Comparison of ENCODE assay signal across 25 cellular contexts in the genomic region with DNA sequence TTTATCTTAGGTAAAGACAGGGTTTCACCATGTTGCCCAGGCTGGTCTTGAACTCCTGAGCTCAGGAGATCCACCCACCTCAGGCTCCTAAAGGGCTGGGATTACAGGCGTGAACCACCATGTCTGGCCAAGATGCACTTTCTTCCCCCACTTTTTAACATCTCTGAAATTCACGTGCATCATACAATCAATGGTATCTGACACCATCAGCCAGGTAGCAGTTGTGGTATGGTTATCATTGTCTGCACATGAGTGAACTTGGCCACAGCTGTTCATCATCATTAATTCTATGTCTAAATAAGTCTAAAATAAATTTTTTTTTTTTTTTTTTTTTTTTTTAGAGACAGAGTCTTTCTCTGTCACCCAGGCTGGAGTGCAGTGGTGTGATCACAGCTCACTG.
"Had no signal": no experiment of that assay in that cellular context is flagged by ENCODE, and none has a peak within 500 bp of the region (broad histone marks: within the 10 kb centered on the region; RNA-seq: fewer than 3 reads in every experiment).

No MANE protein-coding gene starts in this region.

- H3K4me3 Mint-ChIP-seq: natural killer cell; nephron; neural progenitor cell; stimulated activated effector memory CD8-positive, alpha-beta T cell treated with anti-CD3 and anti-CD28 coated beads, Interleukin-12 subunit alpha, Interleukin-12 subunit beta, amount 100 ng/mL, for 72 hours; stimulated activated naive B cell treated with anti-CD40 and anti-IgM and Interleukin-4, amounts not matched to agents 10 μg/mL and 1 μg/mL and 100 μg/mL, for 72 hours; stimulated activated naive CD8-positive, alpha-beta T cell treated with anti-CD3 and anti-CD28 coated beads, Interleukin-15, Interleukin-2, amounts not matched to agents 100 ng/mL and 50 ng/mL, for 24 hours; type B pancreatic cell had no signal

- H3K27me3 Mint-ChIP-seq: progenitor cell of endocrine pancreas; stimulated activated naive B cell treated with anti-CD40 and anti-IgM and Interleukin-4, amounts not matched to agents 10 μg/mL and 1 μg/mL and 100 μg/mL, for 72 hours; stimulated activated naive CD8-positive, alpha-beta T cell treated with anti-CD3 and anti-CD28 coated beads, Interleukin-15, Interleukin-2, amounts not matched to agents 100 ng/mL and 50 ng/mL, for 24 hours; type B pancreatic cell had no signal

- H3K27ac Mint-ChIP-seq: natural killer cell; nephron; neural progenitor cell; progenitor cell of endocrine pancreas; stimulated activated effector memory CD8-positive, alpha-beta T cell treated with anti-CD3 and anti-CD28 coated beads, Interleukin-12 subunit alpha, Interleukin-12 subunit beta, amount 100 ng/mL, for 72 hours; stimulated activated naive B cell treated with anti-CD40 and anti-IgM and Interleukin-4, amounts not matched to agents 10 μg/mL and 1 μg/mL and 100 μg/mL, for 72 hours; stimulated activated naive CD8-positive, alpha-beta T cell treated with anti-CD3 and anti-CD28 coated beads, Interleukin-15, Interleukin-2, amounts not matched to agents 100 ng/mL and 50 ng/mL, for 24 hours; type B pancreatic cell had no signal

- DNase-seq: natural killer cell; occipital lobe; ovary; posterior cingulate gyrus; psoas muscle; right cardiac atrium; right lobe of liver; sigmoid colon; small intestine; stimulated activated CD4-positive, alpha-beta T cell treated with anti-CD3 and anti-CD28 coated beads, Interleukin-15, amount 100 ng/mL, for 24 hours; stimulated activated CD4-positive, alpha-beta T cell treated with anti-CD3 and anti-CD28 coated beads, Interleukin-2, amount 100 ng/mL, for 24 hours; stimulated activated CD4-positive, alpha-beta T cell treated with anti-CD3 and anti-CD28 coated beads, Interleukin-2, amount 100 ng/mL, for 48 hours; stimulated activated CD4-positive, alpha-beta T cell treated with anti-CD3 and anti-CD28 coated beads, Interleukin-4, amount 100 ng/mL, for 24 hours; stimulated activated naive B cell treated with anti-CD40 and anti-IgM and Interleukin-4, amounts not matched to agents 10 μg/mL and 1 μg/mL and 100 μg/mL, for 72 hours; stimulated activated naive CD4-positive, alpha-beta T cell treated with Interleukin-2 at 50 U/mL for 16 hours; stomach; thyroid gland; upper lobe of right lung; uterus had no signal

- H3K36me3 Mint-ChIP-seq: stimulated activated effector memory CD8-positive, alpha-beta T cell treated with anti-CD3 and anti-CD28 coated beads, Interleukin-12 subunit alpha, Interleukin-12 subunit beta, amount 100 ng/mL, for 72 hours; type B pancreatic cell had no signal

- ATAC-seq: natural killer cell; psoas muscle; right cardiac atrium; right lobe of liver; stimulated activated effector memory CD8-positive, alpha-beta T cell treated with anti-CD3 and anti-CD28 coated beads, Interleukin-12 subunit alpha, Interleukin-12 subunit beta, amount 100 ng/mL, for 72 hours; stimulated activated naive B cell treated with anti-CD40 and anti-IgM and Interleukin-4, amounts not matched to agents 10 μg/mL and 1 μg/mL and 100 μg/mL, for 72 hours; upper lobe of right lung had no signal

- H3K4me1 Mint-ChIP-seq: natural killer cell, nephron had no signal

- FAIRE-seq: small intestine had no signal
